In the genomic region with DNA sequence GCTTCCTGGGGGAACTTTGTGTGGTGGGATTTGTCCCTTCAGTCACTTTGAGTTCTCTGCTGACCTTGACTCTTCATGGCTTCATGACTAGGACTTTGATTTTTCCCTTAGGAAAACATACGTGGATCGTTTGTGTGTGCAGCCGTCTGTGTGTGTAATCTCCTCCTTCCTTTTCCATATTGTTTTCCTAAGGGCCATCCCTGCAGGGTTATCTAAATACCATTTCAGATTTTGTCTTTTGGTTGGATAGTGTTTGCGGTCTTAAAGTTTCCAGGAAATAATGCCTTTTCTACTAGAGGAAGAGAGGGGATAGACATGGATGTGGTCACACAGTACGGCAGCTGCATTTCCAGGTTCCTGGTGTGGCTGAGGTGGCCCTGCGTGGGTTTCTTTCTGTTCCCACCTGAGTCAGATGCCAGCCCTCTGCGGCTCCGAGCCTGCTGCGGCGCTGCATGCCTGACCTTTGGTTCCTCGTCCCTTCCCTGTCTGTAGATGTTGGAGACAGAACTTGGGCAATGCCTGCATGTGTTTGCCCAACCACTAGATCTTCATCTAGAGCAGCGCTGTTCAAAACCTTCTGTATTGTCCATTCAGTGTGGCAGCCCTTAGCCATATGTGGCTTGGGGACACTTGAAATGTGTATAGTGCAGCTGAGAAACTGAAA, we compare ENCODE assay signal across 1 cellular context.
TF ChIP-seq lines count a peak whose summit lies in the region.

No MANE protein-coding gene starts in this region.

TF ChIP-seq in HepG2, 621 proteins besides CTCF, POLR2A, EP300 and RAD21 (continued from another document and continues in another):
- TF ChIP-seq, protein P1, sequence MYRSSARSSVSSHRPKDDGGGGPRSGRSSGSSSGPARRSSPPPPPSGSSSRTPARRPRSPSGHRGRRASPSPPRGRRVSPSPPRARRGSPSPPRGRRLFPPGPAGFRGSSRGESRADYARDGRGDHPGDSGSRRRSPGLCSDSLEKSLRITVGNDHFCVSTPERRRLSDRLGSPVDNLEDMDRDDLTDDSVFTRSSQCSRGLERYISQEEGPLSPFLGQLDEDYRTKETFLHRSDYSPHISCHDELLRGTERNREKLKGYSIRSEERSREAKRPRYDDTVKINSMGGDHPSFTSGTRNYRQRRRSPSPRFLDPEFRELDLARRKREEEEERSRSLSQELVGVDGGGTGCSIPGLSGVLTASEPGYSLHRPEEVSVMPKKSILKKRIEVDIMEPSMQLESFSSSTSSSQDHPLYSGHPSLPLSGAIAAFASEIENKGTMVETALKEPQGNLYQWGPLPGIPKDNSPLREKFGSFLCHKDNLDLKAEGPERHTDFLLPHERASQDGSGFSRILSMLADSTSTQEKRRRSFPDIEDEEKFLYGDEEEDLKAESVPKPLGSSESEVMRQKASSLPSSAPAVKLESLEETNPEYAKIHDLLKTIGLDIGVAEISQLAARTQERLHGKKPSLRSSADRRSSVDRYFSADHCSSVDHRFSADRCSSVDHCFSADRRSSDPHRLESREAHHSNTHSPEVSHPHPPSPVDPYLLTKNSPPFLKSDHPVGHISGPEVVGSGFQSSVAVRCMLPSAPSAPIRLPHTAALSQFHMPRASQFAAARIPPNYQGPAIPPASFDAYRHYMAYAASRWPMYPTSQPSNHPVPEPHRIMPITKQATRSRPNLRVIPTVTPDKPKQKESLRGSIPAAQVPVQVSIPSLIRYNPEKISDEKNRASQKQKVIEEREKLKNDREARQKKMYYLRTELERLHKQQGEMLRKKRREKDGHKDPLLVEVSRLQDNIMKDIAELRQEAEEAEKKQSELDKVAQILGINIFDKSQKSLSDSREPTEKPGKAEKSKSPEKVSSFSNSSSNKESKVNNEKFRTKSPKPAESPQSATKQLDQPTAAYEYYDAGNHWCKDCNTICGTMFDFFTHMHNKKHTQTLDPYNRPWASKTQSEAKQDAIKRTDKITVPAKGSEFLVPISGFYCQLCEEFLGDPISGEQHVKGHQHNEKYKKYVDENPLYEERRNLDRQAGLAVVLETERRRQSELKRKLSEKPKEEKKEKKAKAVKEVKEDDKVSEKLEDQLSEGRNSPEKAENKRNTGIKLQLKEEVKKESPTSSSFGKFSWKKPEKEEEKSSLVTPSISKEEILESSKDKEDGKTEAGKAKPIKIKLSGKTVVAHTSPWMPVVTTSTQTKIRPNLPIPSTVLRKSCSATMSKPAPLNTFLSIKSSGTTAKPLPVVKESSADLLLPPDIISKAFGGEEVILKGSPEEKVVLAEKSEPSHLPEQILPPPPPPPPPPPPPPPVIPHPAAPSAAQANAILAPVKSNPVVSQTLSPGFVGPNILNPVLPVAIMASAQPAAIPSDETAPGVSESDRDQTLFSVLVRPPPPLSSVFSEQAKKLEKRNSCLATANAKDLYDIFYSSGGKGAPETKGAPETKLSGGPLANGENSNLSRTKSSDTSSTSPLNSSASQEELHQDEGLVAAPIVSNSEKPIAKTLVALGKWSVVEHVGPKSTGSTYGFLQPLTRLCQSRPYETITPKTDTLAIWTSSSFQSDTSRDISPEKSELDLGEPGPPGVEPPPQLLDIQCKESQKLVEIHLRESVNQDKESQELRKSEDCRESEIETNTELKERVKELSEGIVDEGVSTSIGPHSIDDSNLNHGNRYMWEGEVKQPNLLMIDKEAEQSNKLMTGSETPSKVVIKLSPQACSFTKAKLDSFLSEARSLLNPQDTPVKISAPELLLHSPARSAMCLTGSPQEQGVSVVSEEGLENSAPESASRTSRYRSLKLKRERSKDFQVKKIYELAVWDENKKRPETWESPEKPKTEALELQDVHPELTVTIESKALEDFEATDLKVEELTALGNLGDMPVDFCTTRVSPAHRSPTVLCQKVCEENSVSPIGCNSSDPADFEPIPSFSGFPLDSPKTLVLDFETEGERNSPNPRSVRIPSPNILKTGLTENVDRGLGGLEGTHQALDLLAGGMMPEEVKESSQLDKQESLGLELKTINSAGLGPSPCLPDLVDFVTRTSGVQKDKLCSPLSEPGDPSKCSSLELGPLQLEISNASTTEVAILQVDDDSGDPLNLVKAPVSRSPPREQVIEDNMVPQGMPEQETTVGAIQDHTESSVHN (CRISPR knock-in tag; IDR thresholded peaks at IDR 0.05): no peak
- 0 out of 2 replicates have a peak, but pooled peaks have one; percentile 23 for TF ChIP-seq SALL2 (CRISPR knock-in tag; IDR thresholded peaks at IDR 0.05)
- TF ChIP-seq YEATS4 (CRISPR knock-in tag; IDR thresholded peaks at IDR 0.05; ENCODE audit: borderline replicate concordance): no peak
- no peak; the same call in 1 of the 2 replicates for TF ChIP-seq ZBTB7B (CRISPR knock-in tag; IDR thresholded peaks at IDR 0.05)
- no peak for TF ChIP-seq ZNF121 (CRISPR knock-in tag; IDR thresholded peaks at IDR 0.05)
- no peak for TF ChIP-seq HINFP (CRISPR knock-in tag; IDR thresholded peaks at IDR 0.05; ENCODE audit: low read depth)
- peak; percentile 77 for TF ChIP-seq UBTF (CRISPR knock-in tag; IDR thresholded peaks at IDR 0.05)
- no peak for TF ChIP-seq ZSCAN22 (CRISPR knock-in tag; IDR thresholded peaks at IDR 0.05)
- TF ChIP-seq KDM5B (CRISPR knock-in tag; IDR thresholded peaks at IDR 0.05; ENCODE audit: borderline replicate concordance): no peak; the same call in 1 of the 2 replicates
- TF ChIP-seq ZBTB43 (CRISPR knock-in tag; conservative IDR thresholded peaks at IDR 0.05): no peak
- TF ChIP-seq REST (IDR thresholded peaks at IDR 0.05; ENCODE audit: borderline replicate concordance in 1 of 2, low read depth in 1 of 2, low read length in 2 of 2): no peak
- no peak for TF ChIP-seq NR1H2 (CRISPR knock-in tag; IDR thresholded peaks at IDR 0.05; ENCODE audit: borderline replicate concordance, low read depth)
- no peak for TF ChIP-seq FOXM1 (CRISPR knock-in tag; IDR thresholded peaks at IDR 0.05)
- no peak for TF ChIP-seq MAFK (conservative IDR thresholded peaks at IDR 0.05 in 1 of 2, IDR thresholded peaks at IDR 0.05 in 1 of 2; ENCODE audit: low read length in 2 of 2)
- TF ChIP-seq GATA4 (IDR thresholded peaks at IDR 0.05; ENCODE audit: borderline replicate concordance, low read depth): no peak
- TF ChIP-seq, protein P2, sequence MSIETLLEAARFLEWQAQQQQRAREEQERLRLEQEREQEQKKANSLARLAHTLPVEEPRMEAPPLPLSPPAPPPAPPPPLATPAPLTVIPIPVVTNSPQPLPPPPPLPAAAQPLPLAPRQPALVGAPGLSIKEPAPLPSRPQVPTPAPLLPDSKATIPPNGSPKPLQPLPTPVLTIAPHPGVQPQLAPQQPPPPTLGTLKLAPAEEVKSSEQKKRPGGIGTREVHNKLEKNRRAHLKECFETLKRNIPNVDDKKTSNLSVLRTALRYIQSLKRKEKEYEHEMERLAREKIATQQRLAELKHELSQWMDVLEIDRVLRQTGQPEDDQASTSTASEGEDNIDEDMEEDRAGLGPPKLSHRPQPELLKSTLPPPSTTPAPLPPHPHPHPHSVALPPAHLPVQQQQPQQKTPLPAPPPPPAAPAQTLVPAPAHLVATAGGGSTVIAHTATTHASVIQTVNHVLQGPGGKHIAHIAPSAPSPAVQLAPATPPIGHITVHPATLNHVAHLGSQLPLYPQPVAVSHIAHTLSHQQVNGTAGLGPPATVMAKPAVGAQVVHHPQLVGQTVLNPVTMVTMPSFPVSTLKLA (IDR thresholded peaks at IDR 0.05): no peak
- TF ChIP-seq JUN (CRISPR knock-in tag; IDR thresholded peaks at IDR 0.05): no peak
- TF ChIP-seq ZNF883 (CRISPR knock-in tag; IDR thresholded peaks at IDR 0.05; ENCODE audit: not compliant biosample characterization): no peak
- no peak for TF ChIP-seq BORCS8-MEF2B (CRISPR knock-in tag; IDR thresholded peaks at IDR 0.05)
- peak; percentile 67; the same call in 1 of the 2 replicates for TF ChIP-seq MYPOP (CRISPR knock-in tag; IDR thresholded peaks at IDR 0.05)
- peak; percentile 31; the same call in 1 of the 2 replicates for TF ChIP-seq TBX2 (CRISPR knock-in tag; IDR thresholded peaks at IDR 0.05; ENCODE audit: borderline replicate concordance)
- TF ChIP-seq ZNF775 (CRISPR knock-in tag; IDR thresholded peaks at IDR 0.05; ENCODE audit: borderline replicate concordance): no peak
- TF ChIP-seq ZNF670 (CRISPR knock-in tag; IDR thresholded peaks at IDR 0.05; ENCODE audit: borderline replicate concordance): no peak
- TF ChIP-seq NFIB (CRISPR knock-in tag; IDR thresholded peaks at IDR 0.05; ENCODE audit: borderline replicate concordance): no peak
- no peak for TF ChIP-seq PREB (CRISPR knock-in tag; IDR thresholded peaks at IDR 0.05)
- TF ChIP-seq, protein P3, sequence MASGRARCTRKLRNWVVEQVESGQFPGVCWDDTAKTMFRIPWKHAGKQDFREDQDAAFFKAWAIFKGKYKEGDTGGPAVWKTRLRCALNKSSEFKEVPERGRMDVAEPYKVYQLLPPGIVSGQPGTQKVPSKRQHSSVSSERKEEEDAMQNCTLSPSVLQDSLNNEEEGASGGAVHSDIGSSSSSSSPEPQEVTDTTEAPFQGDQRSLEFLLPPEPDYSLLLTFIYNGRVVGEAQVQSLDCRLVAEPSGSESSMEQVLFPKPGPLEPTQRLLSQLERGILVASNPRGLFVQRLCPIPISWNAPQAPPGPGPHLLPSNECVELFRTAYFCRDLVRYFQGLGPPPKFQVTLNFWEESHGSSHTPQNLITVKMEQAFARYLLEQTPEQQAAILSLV (CRISPR knock-in tag; IDR thresholded peaks at IDR 0.05; ENCODE audit: borderline replicate concordance): no peak
- TF ChIP-seq TSC22D2 (CRISPR knock-in tag; IDR thresholded peaks at IDR 0.05; ENCODE audit: borderline replicate concordance): no peak
